Comparison of ENCODE assay signal across 33 cellular contexts in the genomic region with DNA sequence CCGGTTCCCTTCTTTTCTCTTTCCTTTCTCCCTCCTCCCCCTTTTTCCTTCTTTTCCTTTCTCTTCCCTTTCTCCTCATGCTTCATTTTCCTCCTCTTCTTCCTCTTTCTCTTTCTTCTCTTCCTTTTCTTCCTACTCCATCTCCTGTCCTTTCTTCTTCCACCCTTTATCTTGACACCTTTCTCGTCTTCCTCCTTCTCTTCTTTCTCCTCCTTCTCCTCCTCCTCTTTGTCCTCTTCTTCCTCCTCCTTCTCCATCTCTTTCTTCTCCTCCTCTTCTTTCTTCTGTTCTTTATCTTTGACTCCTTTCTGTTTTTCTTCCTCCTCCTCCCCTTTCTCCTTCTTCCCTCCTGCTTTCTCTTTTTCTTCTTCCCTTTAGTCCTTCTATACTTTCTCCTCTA. TPM values are rescaled to one million over a fixed set of nuclear protein-coding genes. Genes with fewer than 3 reads are reported as not detected.
DNase-seq lines count a peak whose midpoint lies in the region; ATAC-seq, FAIRE-seq and TF ChIP-seq lines count a peak whose summit lies in the region.
"Had no signal": no experiment of that assay in that cellular context is flagged by ENCODE, and none has a peak within 500 bp of the region (broad histone marks: within the 10 kb centered on the region; RNA-seq: fewer than 3 reads in every experiment).

No MANE protein-coding gene starts in this region.

- peaks cover 58% of the 10 kb centered on the region for H3K4me1 Mint-ChIP-seq in mesothelial cell of epicardium
- peaks cover 17% of the 10 kb centered on the region for H3K4me1 Mint-ChIP-seq in neural crest cell
- no peaks in the 10 kb centered on the region for H3K4me1 Mint-ChIP-seq in CD4-positive, alpha-beta memory T cell
- no peaks in the 10 kb centered on the region for H3K4me1 Mint-ChIP-seq in stimulated activated naive CD8-positive, alpha-beta T cell treated with anti-CD3 and anti-CD28 coated beads, Interleukin-15, amount 100 ng/mL, for 72 hours
- H3K4me1 Mint-ChIP-seq: CD14-positive monocyte; CD4-positive, CD25-positive, alpha-beta regulatory T cell; CD8-positive, alpha-beta memory T cell had no signal

- H3K4me3 ChIP-seq in HEK293 (ENCODE audit: low read depth, low read length) = no peak overlapping the region
- no peak overlapping the region for H3K4me3 ChIP-seq in K562
- no peak overlapping the region for H3K4me3 ChIP-seq in CD4-positive, alpha-beta memory T cell (ENCODE audit: low read length in 2 of 2)
- H3K4me3 ChIP-seq: BLaER1, GM12878 had no signal

- intact Hi-C loops in K562 (cut with micrococcal nuclease) = no loop called here
- intact Hi-C loops in CD4-positive, alpha-beta memory T cell (cut with micrococcal nuclease) = no loop called here

- H3K27me3 Mint-ChIP-seq in mesothelial cell of epicardium (ENCODE audit: low read depth) = peaks cover 8% of the 10 kb centered on the region
- peaks cover 6% of the 10 kb centered on the region for H3K27me3 Mint-ChIP-seq in neural crest cell (ENCODE audit: low read depth)
- peaks cover 4 to 7% of the 10 kb centered on the region in 2 donors for H3K27me3 Mint-ChIP-seq in CD4-positive, alpha-beta memory T cell
- peaks cover 9% of the 10 kb centered on the region for H3K27me3 Mint-ChIP-seq in stimulated activated naive CD8-positive, alpha-beta T cell treated with anti-CD3 and anti-CD28 coated beads, Interleukin-15, amount 100 ng/mL, for 72 hours
- H3K27me3 Mint-ChIP-seq: CD4-positive, CD25-positive, alpha-beta regulatory T cell had no signal

- CTCF ChIA-PET in HEK293 (lab: Yijun Ruan, JAX) (no interaction called here), K562 (lab: Yijun Ruan, JAX; ENCODE audit: low intra/inter-chr PET ratio) (no interaction called here)
- CTCF ChIA-PET in CD4-positive, alpha-beta memory T cell (lab: Charles Lee; ENCODE audit: partially characterized antibody) = no interaction called here

- H3K36me3 ChIP-seq in HEK293 (ENCODE audit: control insufficient read depth in 2 of 2, insufficient read depth in 1 of 2, low read length in 2 of 2) (no peaks in the 10 kb centered on the region), K562 (ENCODE audit: control insufficient read depth, insufficient read depth, low read length) (no peaks in the 10 kb centered on the region)
- no peaks in the 10 kb centered on the region for H3K36me3 ChIP-seq in CD4-positive, alpha-beta memory T cell (ENCODE audit: insufficient read depth, low read length)
- H3K36me3 ChIP-seq: BE2C, BLaER1 had no signal

- no peak for FAIRE-seq in K562 (lab: Jason Lieb, UNC)
- FAIRE-seq: A204.1, GM12878, GM12892, GM18507, GM19239 had no signal

- no peak overlapping the region for H3K4me3 Mint-ChIP-seq in mesothelial cell of epicardium
- no peak overlapping the region for H3K4me3 Mint-ChIP-seq in neural crest cell
- no peak overlapping the region for H3K4me3 Mint-ChIP-seq in CD4-positive, alpha-beta memory T cell
- H3K4me3 Mint-ChIP-seq in stimulated activated naive CD8-positive, alpha-beta T cell treated with anti-CD3 and anti-CD28 coated beads, Interleukin-15, amount 100 ng/mL, for 72 hours = no peak overlapping the region
- H3K4me3 Mint-ChIP-seq: CD14-positive monocyte; CD4-positive, CD25-positive, alpha-beta regulatory T cell; CD8-positive, alpha-beta memory T cell had no signal

- H3K79me2 ChIP-seq in K562 (ENCODE audit: control insufficient read depth, insufficient read depth, low read length) = no peaks in the 10 kb centered on the region

- peaks cover 8% of the 10 kb centered on the region for H3K36me3 Mint-ChIP-seq in mesothelial cell of epicardium
- no peaks in the 10 kb centered on the region for H3K36me3 Mint-ChIP-seq in neural crest cell (ENCODE audit: low read depth)
- H3K36me3 Mint-ChIP-seq in CD4-positive, alpha-beta memory T cell = no peaks in the 10 kb centered on the region
- H3K36me3 Mint-ChIP-seq: CD14-positive monocyte; CD4-positive, CD25-positive, alpha-beta regulatory T cell; CD8-positive, alpha-beta memory T cell had no signal

- TF ChIP-seq CTCF in HEK293 (tag by site-specific recombination; IDR thresholded peaks at IDR 0.05) (no peak), K562 (IDR thresholded peaks at IDR 0.05 in 2 of 3, conservative IDR thresholded peaks at IDR 0.05 in 1 of 3; ENCODE audit: insufficient read depth in 2 of 3, low read depth in 1 of 3, low read length in 3 of 3) (no peak), mesothelial cell of epicardium (IDR thresholded peaks at IDR 0.05; ENCODE audit: unreplicated experiment) (no peak), neural crest cell (conservative IDR thresholded peaks at IDR 0.05) (no peak)

- H3K9me3 ChIP-seq in HEK293 (ENCODE audit: control insufficient read depth, insufficient read depth, low read depth, low read length) (no peaks in the 10 kb centered on the region), K562 (replicated peaks; ENCODE audit: control insufficient read depth, insufficient read depth, low read depth, low read length) (no peaks in the 10 kb centered on the region)
- H3K9me3 ChIP-seq in CD4-positive, alpha-beta memory T cell (ENCODE audit: control insufficient read depth in 1 of 2, low read length in 2 of 2) = no peaks in the 10 kb centered on the region
- H3K9me3 ChIP-seq: BE2C had no signal

- no peak for TF ChIP-seq POLR2A in K562 (conservative IDR thresholded peaks at IDR 0.05)

- H3K27ac ChIP-seq in HEK293 (ENCODE audit: extremely low read depth, low read depth, low read length) = no peak overlapping the region
- no peak overlapping the region for H3K27ac ChIP-seq in K562 (ENCODE audit: extremely low read depth, low read depth, low read length)
- no peak overlapping the region for H3K27ac ChIP-seq in CD4-positive, alpha-beta memory T cell (ENCODE audit: low read depth, low read length)
- H3K27ac ChIP-seq: BLaER1 had no signal

- ATAC-seq in K562 (no peak), HG03432 (IDR thresholded peaks at IDR 0.05; ENCODE audit: unreplicated experiment) (no peak), GM18867 (IDR thresholded peaks at IDR 0.05; ENCODE audit: unreplicated experiment) (no peak)
- no peak for ATAC-seq in stimulated activated naive CD8-positive, alpha-beta T cell treated with anti-CD3 and anti-CD28 coated beads, Interleukin-15, amount 100 ng/mL, for 72 hours
- ATAC-seq: GM12878 had no signal

- H3K4me2 ChIP-seq in K562 (ENCODE audit: insufficient read depth, low read length) = no peak overlapping the region
- H3K4me2 ChIP-seq: BLaER1 had no signal

- no peak for TF ChIP-seq RAD21 in K562 (CRISPR knock-in tag; conservative IDR thresholded peaks at IDR 0.05 in 1 of 2, IDR thresholded peaks at IDR 0.05 in 1 of 2)

- POLR2A ChIA-PET in HEK293 (lab: Yijun Ruan, JAX) = no interaction called here
- POLR2A ChIA-PET in K562 (lab: Yijun Ruan, JAX) = no interaction called here
- POLR2A ChIA-PET in CD4-positive, alpha-beta memory T cell (lab: Charles Lee; ENCODE audit: partially characterized antibody) = no interaction called here

- no peak for TF ChIP-seq EP300 in K562 (IDR thresholded peaks at IDR 0.05; ENCODE audit: low read length)

- in situ Hi-C loops in K562 (cut with MboI) = no loop called here

- 0% methylated on average over 2 of the region's 2 CpGs for WGBS in K562 (ENCODE audit: insufficient coverage, low coverage, missing lambda C conversion rate)

- no peaks in the 10 kb centered on the region for H3K9me1 ChIP-seq in K562 (ENCODE audit: control insufficient read depth, insufficient read depth, low read length)

- H3K4me1 ChIP-seq in HEK293 (ENCODE audit: control insufficient read depth, insufficient read depth, low read length) (no peaks in the 10 kb centered on the region), K562 (replicated peaks in 1 of 2; ENCODE audit: control insufficient read depth in 2 of 2, insufficient read depth in 2 of 2, low read length in 2 of 2) (no peaks in the 10 kb centered on the region)
- no peaks in the 10 kb centered on the region for H3K4me1 ChIP-seq in CD4-positive, alpha-beta memory T cell (ENCODE audit: insufficient read depth, low read length)
- H3K4me1 ChIP-seq: BLaER1 had no signal

- no peaks in the 10 kb centered on the region for H3K27me3 ChIP-seq in K562 (ENCODE audit: control insufficient read depth in 2 of 2, insufficient read depth in 2 of 2, low read length in 2 of 2)
- H3K27me3 ChIP-seq in CD4-positive, alpha-beta memory T cell (ENCODE audit: insufficient read depth, low read length) = no peaks in the 10 kb centered on the region
- H3K27me3 ChIP-seq: BE2C, BLaER1 had no signal

- peak overlapping the region; percentile 21 for H3K27ac Mint-ChIP-seq in mesothelial cell of epicardium
- peak overlapping the region; percentile 59 for H3K27ac Mint-ChIP-seq in neural crest cell (ENCODE audit: unreplicated experiment)
- no peak overlapping the region for H3K27ac Mint-ChIP-seq in CD4-positive, alpha-beta memory T cell
- H3K27ac Mint-ChIP-seq in stimulated activated naive CD8-positive, alpha-beta T cell treated with anti-CD3 and anti-CD28 coated beads, Interleukin-15, amount 100 ng/mL, for 72 hours = no peak overlapping the region
- H3K27ac Mint-ChIP-seq: CD14-positive monocyte; CD4-positive, CD25-positive, alpha-beta regulatory T cell; CD8-positive, alpha-beta memory T cell had no signal

- H3K9ac ChIP-seq in K562 (ENCODE audit: insufficient read depth in 1 of 2, low read depth in 2 of 2, low read length in 2 of 2) = no peak overlapping the region
- H3K9ac ChIP-seq: BLaER1 had no signal

- DNase-seq in K562 (ENCODE audit: extremely low read depth in 1 of 4, low spot score in 3 of 4) (no peak), mesothelial cell of epicardium (ENCODE audit: low spot score in 2 of 2, unreplicated experiment in 2 of 2) (no peak), neural crest cell (ENCODE audit: low read depth, low spot score) (no peak)
- DNase-seq in CD4-positive, alpha-beta memory T cell = no peak
- no peak for DNase-seq in stimulated activated naive CD8-positive, alpha-beta T cell treated with anti-CD3 and anti-CD28 coated beads, Interleukin-15, amount 100 ng/mL, for 72 hours
- DNase-seq: 8988T; ACHN; BE2C; C1 segment of cervical spinal cord; CD4-positive, CD25-positive, alpha-beta regulatory T cell; CD8-positive, alpha-beta memory T cell; COR-L47; DMS 273 treated with DMSO at 0.1 percent for 48 hours; DMS153; DMS53; DMS79; DND-41; EL; GDM1 had no signal

- H3K9me3 Mint-ChIP-seq in mesothelial cell of epicardium (peaks cover 13% of the 10 kb centered on the region), neural crest cell (peaks cover 6% of the 10 kb centered on the region)
- peaks cover 3 to 25% (median 7%) of the 10 kb centered on the region in 8 donors for H3K9me3 Mint-ChIP-seq in CD4-positive, alpha-beta memory T cell
- H3K9me3 Mint-ChIP-seq in stimulated activated naive CD8-positive, alpha-beta T cell treated with anti-CD3 and anti-CD28 coated beads, Interleukin-15, amount 100 ng/mL, for 72 hours = peaks cover 10 to 13% of the 10 kb centered on the region in 2 donors

- H2AFZ ChIP-seq in K562 (ENCODE audit: low read depth, low read length) = no peak overlapping the region

- no TSS peak for BruUV-seq in K562 (replicated peaks; lab: Mats Ljungman, UMichigan)

- H4K20me1 ChIP-seq in K562 (replicated peaks; ENCODE audit: control insufficient read depth, insufficient read depth, low read length) = no peaks in the 10 kb centered on the region
- H4K20me1 ChIP-seq: BLaER1 had no signal

RNA-seq across cellular contexts. Expression of a gene that starts 53.2 kb away (rescaled TPM):
- total RNA-seq in K562 (2011; cell fraction: chromatin; rRNA removed; ENCODE audit: low replicate concordance) = not detected in 2 replicates
- total RNA-seq in K562 (2011; cell fraction: nucleolus; rRNA removed) = not detected in 2 replicates
- not detected in 2 replicates for total RNA-seq in K562 (2011; cell fraction: nucleoplasm; rRNA removed)
- total RNA-seq in K562 (2014; rRNA removed) (0.05 TPM in 1 of 2 replicates, not detected in the other), K562 (2014; rRNA removed; fragmentation: Illumina TruSeq; extraction: Trizol) (not detected in 2 replicates), K562 (2015; rRNA removed; fragmentation: Illumina TruSeq; extraction: Trizol) (not detected in 2 replicates), K562 (2021) (0.24 TPM in 1 of 2 replicates, not detected in the other), mesothelial cell of epicardium (2.0 to 2.4 TPM (median 2.3 TPM) in 3 replicates), neural crest cell (1.8 and 1.9 TPM in 2 replicates)
- polyA plus RNA-seq in K562 (2011; rRNA removed) (0.06 TPM in 1 of 2 replicates, not detected in the other), K562 (2014; fragmentation: Illumina TruSeq; extraction: Trizol) (0.08 and 0.09 TPM in 2 replicates), K562 (2014; fragmentation: Nextera tagmentation; extraction: Ambion mirVana) (under 1 TPM in 1 of 2 experiments, not detected in 1; 0.04 TPM), K562 (2014; rRNA removed) (0.15 and 0.19 TPM in 2 replicates)
- not detected in 2 replicates for polyA plus RNA-seq in K562 (2011; cell fraction: cytosol; rRNA removed)
- 0.10 TPM in 1 of 2 replicates, not detected in the other for polyA plus RNA-seq in K562 (2011; cell fraction: nucleus; rRNA removed)
- 0.09 and 0.47 TPM in 2 replicates for polyA plus RNA-seq in K562 (2012)
- polyA minus RNA-seq in K562 (2011; rRNA and poly(A)+ RNA removed) = not detected in 2 replicates
- not detected in 2 replicates for polyA minus RNA-seq in K562 (2011; cell fraction: cytosol; rRNA and poly(A)+ RNA removed)
- not detected in 2 replicates for polyA minus RNA-seq in K562 (2011; cell fraction: nucleus; rRNA and poly(A)+ RNA removed)
- total RNA-seq in CD4-positive, alpha-beta memory T cell = not detected
- polyA plus RNA-seq in CD4-positive, alpha-beta memory T cell = under 1 TPM in 1 of 2 donors, not detected in 1; 0.23 TPM
- total RNA-seq: A673; CD4-positive, CD25-positive, alpha-beta regulatory T cell; CD8-positive, alpha-beta memory T cell; Daoy; G401; GM12878 had no signal
- polyA plus RNA-seq: AG04450; CD14-positive monocyte; CD8-positive, alpha-beta memory T cell had no signal

Comparison
In these comparisons a context has a peak if more than half of its experiments do, and no peak if none do; other contexts are left out.
1. H3K27ac Mint-ChIP-seq: peak in mesothelial cell of epicardium (single experiment) and neural crest cell (single experiment); none in CD4-positive, alpha-beta memory T cell (0 of 7) and stimulated activated naive CD8-positive, alpha-beta T cell treated with anti-CD3 and anti-CD28 coated beads, Interleukin-15, amount 100 ng/mL, for 72 hours (0 of 2).